26 cellular contexts compared by ENCODE assay signal in the genomic region with DNA sequence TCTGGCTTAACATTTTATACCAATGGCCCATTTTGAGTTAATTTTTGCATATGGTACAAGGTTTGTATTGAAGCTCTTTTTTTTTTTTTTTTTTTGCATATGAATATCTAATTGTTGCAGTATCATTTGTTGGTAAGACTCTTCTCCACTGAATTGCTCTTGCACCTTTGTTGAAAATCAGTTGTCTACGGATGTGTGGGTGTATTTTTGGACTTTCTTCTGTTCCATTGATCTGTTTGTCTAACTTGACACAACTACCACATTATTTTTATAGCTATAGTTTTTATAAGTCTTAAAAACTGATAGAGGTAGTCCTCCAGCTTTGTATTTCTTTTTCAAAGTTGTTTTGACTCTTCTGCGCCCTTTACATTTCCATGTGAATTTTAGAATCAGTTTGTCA.
"Had no signal": no experiment of that assay in that cellular context is flagged by ENCODE, and none has a peak within 500 bp of the region (broad histone marks: within the 10 kb centered on the region; RNA-seq: fewer than 3 reads in every experiment).

No MANE protein-coding gene starts in this region.

- DNase-seq: natural killer cell; occipital lobe; ovary; posterior cingulate gyrus; psoas muscle; right cardiac atrium; right lobe of liver; sigmoid colon; small intestine; stimulated activated CD4-positive, alpha-beta T cell treated with anti-CD3 and anti-CD28 coated beads, Interleukin-15, amount 100 ng/mL, for 24 hours; stimulated activated CD4-positive, alpha-beta T cell treated with anti-CD3 and anti-CD28 coated beads, Interleukin-2, amount 100 ng/mL, for 24 hours; stimulated activated CD4-positive, alpha-beta T cell treated with anti-CD3 and anti-CD28 coated beads, Interleukin-2, amount 100 ng/mL, for 48 hours; stimulated activated CD4-positive, alpha-beta T cell treated with anti-CD3 and anti-CD28 coated beads, Interleukin-4, amount 100 ng/mL, for 24 hours; stimulated activated naive B cell treated with anti-CD40 and anti-IgM and Interleukin-4, amounts not matched to agents 10 μg/mL and 1 μg/mL and 100 μg/mL, for 72 hours; stimulated activated naive CD4-positive, alpha-beta T cell treated with Interleukin-2 at 50 U/mL for 16 hours; stomach; thyroid gland; trophoblast cell; upper lobe of left lung had no signal

- H3K36me3 ChIP-seq: ovary, sigmoid colon, thoracic aorta, thyroid gland, vagina had no signal

- H2AFZ ChIP-seq: neural progenitor cell, parathyroid adenoma had no signal

- ATAC-seq: natural killer cell; psoas muscle; right cardiac atrium; stimulated activated effector memory CD8-positive, alpha-beta T cell treated with anti-CD3 and anti-CD28 coated beads, Interleukin-12 subunit alpha, Interleukin-12 subunit beta, amount 100 ng/mL, for 72 hours; stimulated activated naive B cell treated with anti-CD40 and anti-IgM and Interleukin-4, amounts not matched to agents 10 μg/mL and 1 μg/mL and 100 μg/mL, for 72 hours had no signal

- H3K27me3 ChIP-seq: neural progenitor cell, ovary, right lobe of liver, sigmoid colon, stomach, thyroid gland, tibial nerve, upper lobe of left lung, vagina had no signal

- H3K9ac ChIP-seq: neural progenitor cell, parathyroid adenoma had no signal

- H3K4me2 ChIP-seq: neural progenitor cell had no signal

- H3K9me3 ChIP-seq: ovary, right lobe of liver, sigmoid colon, thoracic aorta, thyroid gland, vagina had no signal

- H3K27ac ChIP-seq: neural progenitor cell, ovary, parathyroid adenoma, psoas muscle, right lobe of liver, sigmoid colon, stomach, thoracic aorta, thyroid gland, tibial nerve, upper lobe of left lung, vagina had no signal

- FAIRE-seq: small intestine, urothelium cell line had no signal

- H3K4me1 ChIP-seq: parathyroid adenoma, right lobe of liver, sigmoid colon, stomach, thyroid gland, upper lobe of left lung, vagina had no signal

- H3K4me3 ChIP-seq: neural progenitor cell, ovary, psoas muscle, right lobe of liver, sigmoid colon, stomach, thoracic aorta, thyroid gland, tibial nerve, upper lobe of left lung, vagina had no signal
